16 cellular contexts compared by ENCODE assay signal in the genomic region with DNA sequence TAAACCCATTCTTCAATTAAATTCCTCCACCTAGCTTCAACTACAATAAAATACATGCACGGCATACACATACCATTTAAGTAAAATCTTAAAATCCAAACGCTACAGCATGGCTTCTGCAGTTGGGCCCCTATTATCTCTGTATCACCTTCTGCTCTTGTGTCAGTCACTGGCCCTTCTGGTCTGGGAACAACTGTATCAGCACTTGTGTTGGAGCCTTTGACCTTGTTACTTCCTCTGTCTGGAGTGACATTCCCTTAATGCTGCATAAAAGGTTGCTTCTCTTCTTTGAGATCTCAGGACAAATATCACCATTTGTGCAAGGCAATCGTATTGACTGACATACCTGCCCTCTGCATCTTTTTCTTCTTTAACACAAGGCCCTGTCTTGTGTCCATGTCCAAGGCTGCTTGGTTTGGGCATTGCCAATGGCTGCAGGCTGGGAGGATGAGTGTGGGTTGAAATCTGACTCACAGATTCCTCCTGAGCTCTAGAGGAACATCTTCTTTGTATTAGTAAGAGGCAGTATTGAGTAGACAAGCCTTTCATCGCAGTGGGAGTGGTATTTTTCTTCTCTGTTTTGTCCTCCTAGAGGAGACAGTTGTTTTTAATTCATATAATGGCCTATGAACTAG.
DNase-seq lines count a peak whose midpoint lies in the region; ATAC-seq and TF ChIP-seq lines count a peak whose summit lies in the region.
"Had no signal": no experiment of that assay in that cellular context is flagged by ENCODE, and none has a peak within 500 bp of the region (broad histone marks: within the 10 kb centered on the region; RNA-seq: fewer than 3 reads in every experiment).

No MANE protein-coding gene starts in this region.

- 79 to 85% (median 83%) methylated on average over 4 of the region's 4 CpGs for WGBS in heart left ventricle, 4 donors

- peak in 1 of 2 donors; percentile 29 for DNase-seq in cardiac muscle cell (ENCODE audit: low read depth in 1 of 2, low spot score in 1 of 2)
- DNase-seq in heart left ventricle = no peak
- DNase-seq in NB4 (ENCODE audit: low read depth) = peak; percentile 45
- peak; percentile 42 for DNase-seq in brain microvascular endothelial cell
- DNase-seq in posterior cingulate gyrus = no peak
- DNase-seq: effector CD8-positive, alpha-beta T cell; naive thymus-derived CD4-positive, alpha-beta T cell; NCI-H1694; NCI-H446 treated with DMSO at 0.1 percent for 48 hours; psoas muscle; SIG-M5; stimulated activated CD4-positive, alpha-beta T cell treated with anti-CD3 and anti-CD28 coated beads, Interleukin-12 subunit alpha, Interleukin-12 subunit beta, amount 100 ng/mL, for 4 hours had no signal

- H3K36me3 ChIP-seq in cardiac muscle cell = no peaks in the 10 kb centered on the region
- no peaks in the 10 kb centered on the region for H3K36me3 ChIP-seq in heart left ventricle
- no peaks in the 10 kb centered on the region for H3K36me3 ChIP-seq in brain microvascular endothelial cell (replicated peaks)
- H3K36me3 ChIP-seq in parathyroid adenoma (ENCODE audit: control insufficient read depth, insufficient read depth, low read length) = no peaks in the 10 kb centered on the region

- no peaks in the 10 kb centered on the region for H3K9me3 ChIP-seq in cardiac muscle cell (ENCODE audit: low read depth)
- no peaks in the 10 kb centered on the region for H3K9me3 ChIP-seq in heart left ventricle
- no peaks in the 10 kb centered on the region for H3K9me3 ChIP-seq in parathyroid adenoma (ENCODE audit: control insufficient read depth, low read length)
- H3K9me3 ChIP-seq: psoas muscle had no signal

- no peak overlapping the region for H3K4me2 ChIP-seq in parathyroid adenoma (ENCODE audit: low read length)
- H3K4me2 ChIP-seq: KMS-11 had no signal

- no peak for ATAC-seq in heart left ventricle
- ATAC-seq in GM18858 (IDR thresholded peaks at IDR 0.05; ENCODE audit: unreplicated experiment) = no peak
- no peak for ATAC-seq in GM19351 (IDR thresholded peaks at IDR 0.05; ENCODE audit: unreplicated experiment)
- ATAC-seq: naive thymus-derived CD4-positive, alpha-beta T cell; psoas muscle had no signal

- TF ChIP-seq POLR2A in heart left ventricle (IDR thresholded peaks at IDR 0.05) (no peak), NB4 (IDR thresholded peaks at IDR 0.05; ENCODE audit: extremely low read depth, insufficient read length) (no peak)

- H3K4me1 ChIP-seq in cardiac muscle cell (ENCODE audit: low read depth) (peaks cover 23% of the 10 kb centered on the region), heart left ventricle (peaks cover 0 to 17% (median 5%) of the 10 kb centered on the region in 12 donors), parathyroid adenoma (peaks cover 9% of the 10 kb centered on the region)

- H3K4me3 ChIP-seq in cardiac muscle cell = no peak overlapping the region
- H3K4me3 ChIP-seq in heart left ventricle = no peak overlapping the region
- no peak overlapping the region for H3K4me3 ChIP-seq in NB4 (ENCODE audit: low read depth, low read length)
- no peak overlapping the region for H3K4me3 ChIP-seq in brain microvascular endothelial cell (ENCODE audit: low read depth, low read length)
- H3K4me3 ChIP-seq in parathyroid adenoma (ENCODE audit: low read depth, low read length) = no peak overlapping the region
- H3K4me3 ChIP-seq: psoas muscle had no signal

- intact Hi-C loops in heart left ventricle (cut with DNase I) = no loop called here
- intact Hi-C loops in posterior cingulate gyrus (cut with DNase I) = no loop called here

- no peaks in the 10 kb centered on the region for H3K79me2 ChIP-seq in parathyroid adenoma

- H3K27me3 ChIP-seq in cardiac muscle cell = no peaks in the 10 kb centered on the region
- no peaks in the 10 kb centered on the region for H3K27me3 ChIP-seq in heart left ventricle
- no peaks in the 10 kb centered on the region for H3K27me3 ChIP-seq in brain microvascular endothelial cell (replicated peaks)
- H3K27me3 ChIP-seq in parathyroid adenoma (ENCODE audit: control insufficient read depth, insufficient read depth, low read length) = no peaks in the 10 kb centered on the region

- H3K9ac ChIP-seq in parathyroid adenoma = no peak overlapping the region
- H3K9ac ChIP-seq: KMS-11 had no signal

- in situ Hi-C loops in brain microvascular endothelial cell (cut with HindIII; ENCODE audit: low pct_ligation_motif_present, low sequenced_read_pairs) = no loop called here

- TF ChIP-seq CTCF in cardiac muscle cell (IDR thresholded peaks at IDR 0.05; ENCODE audit: low read depth, low read length) = no peak
- TF ChIP-seq CTCF in heart left ventricle (IDR thresholded peaks at IDR 0.05) = no peak
- TF ChIP-seq CTCF in NB4 (IDR thresholded peaks at IDR 0.05; ENCODE audit: low read depth, low read length) = no peak
- no peak for TF ChIP-seq CTCF in brain microvascular endothelial cell (IDR thresholded peaks at IDR 0.05; ENCODE audit: low read depth, low read length, missing control alignments)
- TF ChIP-seq CTCF in parathyroid adenoma (IDR thresholded peaks at IDR 0.05) = no peak

- H2AFZ ChIP-seq in parathyroid adenoma = peak overlapping the region; percentile 43

- H3K27ac ChIP-seq in cardiac muscle cell (peak overlapping the region; percentile 22), heart left ventricle (no peak overlapping the region), brain microvascular endothelial cell (no peak overlapping the region), parathyroid adenoma (peak overlapping the region; percentile 42)
- H3K27ac ChIP-seq: KMS-11, psoas muscle had no signal

Comparison
In these comparisons a context has a peak if more than half of its experiments do, and no peak if none do; other contexts are left out.
1. H3K27ac ChIP-seq: peak in cardiac muscle cell (single experiment) and parathyroid adenoma (single experiment); none in heart left ventricle (0 of 12) and brain microvascular endothelial cell (single experiment).
2. DNase-seq: peak in NB4 (single experiment) and brain microvascular endothelial cell (single experiment); none in heart left ventricle (0 of 5) and posterior cingulate gyrus (0 of 10).